ENCODE assay signal across 17 cellular contexts in the genomic region with DNA sequence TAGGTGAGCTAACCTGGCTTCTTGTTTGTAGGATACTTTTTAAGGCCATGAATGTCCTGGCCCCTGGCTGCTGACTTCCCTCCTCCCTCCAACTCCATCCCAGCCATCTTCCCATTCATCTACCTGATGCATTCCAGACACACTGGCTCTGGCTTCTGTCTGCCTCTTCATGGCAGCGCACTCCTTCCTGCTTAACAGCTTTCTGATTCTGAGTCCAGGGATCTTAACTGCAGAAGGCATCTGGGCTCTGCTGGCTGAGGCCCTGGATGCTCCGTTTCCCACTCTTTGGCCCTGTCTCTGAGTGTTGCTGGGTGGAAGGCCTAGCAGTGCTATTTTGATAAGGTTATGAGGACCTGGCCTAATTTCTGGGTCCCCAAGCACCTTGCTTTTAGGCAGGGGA.
"Had no signal": no experiment of that assay in that cellular context is flagged by ENCODE, and none has a peak within 500 bp of the region (broad histone marks: within the 10 kb centered on the region; RNA-seq: fewer than 3 reads in every experiment).

No MANE protein-coding gene starts in this region.

- H3K27me3 ChIP-seq: ovary, thyroid gland, vagina had no signal

- H3K4me3 ChIP-seq: adrenal gland, colonic mucosa, esophagus muscularis mucosa, ovary, sigmoid colon, thyroid gland, vagina had no signal

- ATAC-seq: left ventricle myocardium superior had no signal

- H3K9me3 ChIP-seq: adrenal gland, colonic mucosa, esophagus muscularis mucosa, ovary, sigmoid colon, thyroid gland, vagina had no signal

- H3K36me3 ChIP-seq: adrenal gland, colonic mucosa, ovary, sigmoid colon, thyroid gland, vagina had no signal

- H3K27ac ChIP-seq: adrenal gland, colonic mucosa, esophagus muscularis mucosa, ovary, thyroid gland, vagina had no signal

- H3K4me3 Mint-ChIP-seq: activated naive CD4-positive, alpha-beta T cell treated with anti-CD3 and anti-CD28 coated beads, Interleukin-2, amount 50 U/mL, for 24 hours; activated T-cell treated with anti-CD3 and anti-CD28 coated beads, Interleukin-2, amount 50 U/mL, for 24 hours had no signal

- H3K9me3 Mint-ChIP-seq: activated naive CD4-positive, alpha-beta T cell treated with anti-CD3 and anti-CD28 coated beads, Interleukin-2, amount 50 U/mL, for 24 hours; activated T-cell treated with anti-CD3 and anti-CD28 coated beads, Interleukin-2, amount 50 U/mL, for 24 hours had no signal

- DNase-seq: activated CD4-positive, alpha-beta T cell treated with anti-CD3 and anti-CD28 coated beads for 1 hour; activated CD4-positive, alpha-beta T cell treated with anti-CD3 and anti-CD28 coated beads, Interleukin-2, amount 50 U/mL, for 48 hours; activated effector memory CD4-positive, alpha-beta T cell treated with Interleukin-2 at 50 U/mL for 16 hours; activated T-cell treated with anti-CD3 and anti-CD28 coated beads, Interleukin-2, amount 50 U/mL, for 24 hours; adrenal gland; colonic mucosa; hypothalamus; left ventricle myocardium superior; mesenchymal stem cell; ovary; sigmoid colon; stimulated activated CD4-positive, alpha-beta T cell treated with anti-CD3 and anti-CD28 coated beads, Interleukin-1b, Interleukin-23, amount 100 ng/mL, for 48 hours; T-helper 9 cell; thyroid gland had no signal

- H3K27ac Mint-ChIP-seq: activated naive CD4-positive, alpha-beta T cell treated with anti-CD3 and anti-CD28 coated beads, Interleukin-2, amount 50 U/mL, for 24 hours; activated T-cell treated with anti-CD3 and anti-CD28 coated beads, Interleukin-2, amount 50 U/mL, for 24 hours had no signal

- H3K36me3 Mint-ChIP-seq: activated naive CD4-positive, alpha-beta T cell treated with anti-CD3 and anti-CD28 coated beads, Interleukin-2, amount 50 U/mL, for 24 hours had no signal

- H3K4me1 ChIP-seq: adrenal gland, colonic mucosa had no signal
